ENCODE assay signal across 17 cellular contexts in genomic region chrX:122868626-122869025, GRCh38.
"Had no signal": no experiment of that assay in that cellular context is flagged by ENCODE, and none has a peak within 500 bp of the region (broad histone marks: within the 10 kb centered on the region; RNA-seq: fewer than 3 reads in every experiment).

No MANE protein-coding gene starts in this region.

- ATAC-seq: esophagus mucosa; left ventricle myocardium superior; SK-N-SH treated with all-trans-retinoic acid at 6 μM for 48 hours; stimulated activated memory B cell treated with anti-CD40 and anti-IgM and Interleukin-4, amounts not matched to agents 10 μg/mL and 1 μg/mL and 100 μg/mL, for 72 hours; WTC11 had no signal

- H3K27me3 Mint-ChIP-seq: activated CD4-positive, alpha-beta T cell treated with anti-CD3 and anti-CD28 coated beads, Interleukin-2, amount 10 ng/mL, durations not matched to agents 24 days and 14 days; activated naive CD4-positive, alpha-beta T cell treated with anti-CD3 and anti-CD28 coated beads, Interleukin-2, amount 50 U/mL, for 24 hours; stimulated activated memory B cell treated with anti-CD40 and anti-IgM and Interleukin-4, amounts not matched to agents 10 μg/mL and 1 μg/mL and 100 μg/mL, for 72 hours had no signal

- H2AFZ ChIP-seq: parathyroid adenoma had no signal

- H3K4me1 Mint-ChIP-seq: activated CD4-positive, alpha-beta T cell treated with anti-CD3 and anti-CD28 coated beads, Interleukin-2, amount 10 ng/mL, durations not matched to agents 24 days and 14 days; activated naive CD4-positive, alpha-beta T cell treated with anti-CD3 and anti-CD28 coated beads, Interleukin-2, amount 50 U/mL, for 24 hours; stimulated activated memory B cell treated with anti-CD40 and anti-IgM and Interleukin-4, amounts not matched to agents 10 μg/mL and 1 μg/mL and 100 μg/mL, for 72 hours had no signal

- H3K4me3 ChIP-seq: heart right ventricle, skin epidermis, transverse colon had no signal

- FAIRE-seq: bronchial epithelial cell, endometrium had no signal

- DNase-seq: activated CD4-positive, alpha-beta T cell treated with anti-CD3 and anti-CD28 coated beads, Interleukin-2, amount 10 ng/mL, durations not matched to agents 24 days and 14 days; amygdala; foreskin melanocyte; islet precursor cell; left ventricle myocardium superior; transverse colon had no signal

- H3K79me2 ChIP-seq: parathyroid adenoma had no signal

- H3K36me3 Mint-ChIP-seq: activated naive CD4-positive, alpha-beta T cell treated with anti-CD3 and anti-CD28 coated beads, Interleukin-2, amount 50 U/mL, for 24 hours; stimulated activated memory B cell treated with anti-CD40 and anti-IgM and Interleukin-4, amounts not matched to agents 10 μg/mL and 1 μg/mL and 100 μg/mL, for 72 hours; WTC11 had no signal

- H3K36me3 ChIP-seq: heart right ventricle, transverse colon had no signal

- H3K27ac ChIP-seq: heart right ventricle, parathyroid adenoma, skin epidermis, transverse colon had no signal

- H3K9me3 Mint-ChIP-seq: activated CD4-positive, alpha-beta T cell treated with anti-CD3 and anti-CD28 coated beads, Interleukin-2, amount 10 ng/mL, durations not matched to agents 24 days and 14 days; activated naive CD4-positive, alpha-beta T cell treated with anti-CD3 and anti-CD28 coated beads, Interleukin-2, amount 50 U/mL, for 24 hours; stimulated activated memory B cell treated with anti-CD40 and anti-IgM and Interleukin-4, amounts not matched to agents 10 μg/mL and 1 μg/mL and 100 μg/mL, for 72 hours; T-helper 1 cell treated with Interleukin-12 subunit alpha and Interleukin-12 subunit beta and Interleukin-4 antibody, amounts not matched to agents 30 μg/mL and 1 μg/mL, for 36 hours; WTC11 had no signal

- H3K4me3 Mint-ChIP-seq: activated CD4-positive, alpha-beta T cell treated with anti-CD3 and anti-CD28 coated beads, Interleukin-2, amount 10 ng/mL, durations not matched to agents 24 days and 14 days; activated naive CD4-positive, alpha-beta T cell treated with anti-CD3 and anti-CD28 coated beads, Interleukin-2, amount 50 U/mL, for 24 hours; stimulated activated memory B cell treated with anti-CD40 and anti-IgM and Interleukin-4, amounts not matched to agents 10 μg/mL and 1 μg/mL and 100 μg/mL, for 72 hours; T-helper 1 cell treated with Interleukin-12 subunit alpha and Interleukin-12 subunit beta and Interleukin-4 antibody, amounts not matched to agents 30 μg/mL and 1 μg/mL, for 36 hours; WTC11 had no signal

- H3K9me3 ChIP-seq: heart right ventricle, transverse colon had no signal

- H3K4me1 ChIP-seq: heart right ventricle, parathyroid adenoma, transverse colon had no signal

- H3K9ac ChIP-seq: parathyroid adenoma had no signal

- H3K27ac Mint-ChIP-seq: activated CD4-positive, alpha-beta T cell treated with anti-CD3 and anti-CD28 coated beads, Interleukin-2, amount 10 ng/mL, durations not matched to agents 24 days and 14 days; activated naive CD4-positive, alpha-beta T cell treated with anti-CD3 and anti-CD28 coated beads, Interleukin-2, amount 50 U/mL, for 24 hours; stimulated activated memory B cell treated with anti-CD40 and anti-IgM and Interleukin-4, amounts not matched to agents 10 μg/mL and 1 μg/mL and 100 μg/mL, for 72 hours; T-helper 1 cell treated with Interleukin-12 subunit alpha and Interleukin-12 subunit beta and Interleukin-4 antibody, amounts not matched to agents 30 μg/mL and 1 μg/mL, for 36 hours; WTC11 had no signal

- H3K27me3 ChIP-seq: heart right ventricle, transverse colon had no signal
